ENCODE assay signal across 15 cellular contexts in the genomic region with DNA sequence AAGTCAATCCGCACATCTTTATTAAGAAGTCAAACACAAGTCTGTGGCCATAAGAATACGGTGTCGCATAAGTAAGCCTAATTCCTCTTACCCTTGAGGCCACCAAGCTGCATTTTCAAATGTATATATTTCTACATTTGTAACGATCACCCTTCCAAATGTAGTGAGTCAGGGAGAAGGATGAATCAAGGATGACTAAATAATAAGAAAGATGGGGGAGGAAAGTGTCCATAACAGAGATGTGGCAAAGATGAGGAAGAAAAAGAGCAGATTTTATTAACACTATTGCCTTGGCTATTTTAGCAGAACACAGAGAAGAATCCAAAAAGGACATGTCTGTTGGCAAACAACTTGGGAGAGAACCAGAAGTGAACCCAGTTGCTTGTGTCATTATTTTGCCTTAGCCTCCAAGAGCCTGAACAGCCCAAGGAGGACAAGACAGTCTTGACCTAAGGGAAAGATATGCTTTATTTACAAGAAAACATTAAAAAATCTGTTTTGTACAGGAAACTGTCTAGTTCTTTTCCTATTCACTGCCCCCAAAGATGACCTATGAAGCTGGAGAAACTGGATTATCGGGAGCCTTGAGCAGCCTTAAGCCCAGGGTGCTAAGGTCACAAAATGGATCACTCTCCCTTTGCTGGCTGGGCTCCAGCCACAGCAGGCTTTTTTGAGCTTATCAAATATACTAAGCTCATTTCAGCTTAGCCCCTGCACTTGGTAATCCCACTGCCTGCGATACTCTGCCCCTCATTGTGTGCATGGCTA.
A peak's percentile ranks its signal among the peaks of the same experiment; 100 is the strongest.
DNase-seq lines count a peak whose midpoint lies in the region; ATAC-seq, FAIRE-seq and TF ChIP-seq lines count a peak whose summit lies in the region.
"Had no signal": no experiment of that assay in that cellular context is flagged by ENCODE, and none has a peak within 500 bp of the region (broad histone marks: within the 10 kb centered on the region; RNA-seq: fewer than 3 reads in every experiment).

No MANE protein-coding gene starts in this region.

- intact Hi-C loops in right lobe of liver (cut with DNase I): no loop called here

- peak overlapping the region; percentile 16 for H3K27ac Mint-ChIP-seq in endodermal cell
- H3K27ac Mint-ChIP-seq in activated T-helper 17 cell treated with anti-CD3 and anti-CD28 coated beads, Interleukin-2, amount 50 U/mL, for 72 hours: no peak overlapping the region
- H3K27ac Mint-ChIP-seq: natural killer cell treated with Interleukin-12 subunit alpha and Interleukin-12 subunit beta and Interleukin-15 and Interleukin-18, amount 100 ng/mL, for 72 hours had no signal

- peaks cover 2% of the 10 kb centered on the region for H3K9me3 ChIP-seq in endodermal cell (ENCODE audit: control insufficient read depth, low read length)
- no peaks in the 10 kb centered on the region for H3K9me3 ChIP-seq in right lobe of liver
- H3K9me3 ChIP-seq: BLaER1 treated with 17β-estradiol and CSF1 and Interleukin-3, amounts not matched to agents 10 nM and 100 nM had no signal

- WGBS in endodermal cell (ENCODE audit: insufficient coverage in 1 of 2, insufficient read length in 1 of 2), 2 experiments: 64 to 80% methylated on average over 2 to 6 of the region's 6 CpGs
- 63% methylated on average over 6 of the region's 6 CpGs for WGBS in right lobe of liver (ENCODE audit: insufficient coverage, low coverage, low lambda C conversion rate, missing lambda C conversion rate)

- H3K27me3 ChIP-seq in endodermal cell (ENCODE audit: control insufficient read depth, insufficient read depth, low read length, poor library complexity, severe bottlenecking) (no peaks in the 10 kb centered on the region), right lobe of liver (no peaks in the 10 kb centered on the region)
- H3K27me3 ChIP-seq: BLaER1 treated with 17β-estradiol and CSF1 and Interleukin-3, amounts not matched to agents 10 nM and 100 nM had no signal

- peak; percentile 25 to 75 (median 58) for ATAC-seq in right lobe of liver
- no peak for ATAC-seq in GM21717 (IDR thresholded peaks at IDR 0.05; ENCODE audit: unreplicated experiment)
- ATAC-seq in GM18517 (IDR thresholded peaks at IDR 0.05; ENCODE audit: unreplicated experiment): no peak
- ATAC-seq in activated T-helper 17 cell treated with anti-CD3 and anti-CD28 coated beads, Interleukin-2, amount 50 U/mL, for 72 hours (replicated peaks): no peak
- ATAC-seq: natural killer cell treated with Interleukin-12 subunit alpha and Interleukin-12 subunit beta and Interleukin-15 and Interleukin-18, amount 100 ng/mL, for 72 hours; stimulated activated naive CD8-positive, alpha-beta T cell treated with anti-CD3 and anti-CD28 coated beads, Interleukin-15, Interleukin-2, amounts not matched to agents 100 U/mL and 50 U/mL, for 24 hours had no signal

- peak; percentile 67 for DNase-seq in D341Med (ENCODE audit: low spot score)
- DNase-seq in NCI-H82 treated with DMSO at 0.1 percent for 48 hours (lab: John Stamatoyannopoulos, UW; ENCODE audit: unreplicated experiment): peak; percentile 49
- peak; percentile 52 for DNase-seq in endodermal cell
- no peak for DNase-seq in right lobe of liver
- DNase-seq in D721Med (ENCODE audit: insufficient read length, low spot score): no peak
- DNase-seq: activated T-cell treated with anti-CD3 and anti-CD28 coated beads, Interleukin-2, amount 50 U/mL, for 1 hour; GOT3; NCI-H2171; stimulated activated naive CD8-positive, alpha-beta T cell treated with anti-CD3 and anti-CD28 coated beads, Interleukin-15, Interleukin-2, amounts not matched to agents 100 U/mL and 50 U/mL, for 24 hours had no signal

- no peak overlapping the region for H3K27ac ChIP-seq in endodermal cell (ENCODE audit: low read depth, low read length)
- no peak overlapping the region for H3K27ac ChIP-seq in right lobe of liver
- H3K27ac ChIP-seq: BLaER1 treated with 17β-estradiol and CSF1 and Interleukin-3, amounts not matched to agents 10 nM and 100 nM; HL-60 had no signal

- H3K4me1 ChIP-seq in endodermal cell (ENCODE audit: control insufficient read depth, insufficient read depth, low read length): peaks cover 16% of the 10 kb centered on the region
- no peaks in the 10 kb centered on the region for H3K4me1 ChIP-seq in right lobe of liver

- no peak overlapping the region for H3K9ac ChIP-seq in endodermal cell (ENCODE audit: extremely low read depth, low read length, poor library complexity, severe bottlenecking)
- H3K9ac ChIP-seq: BLaER1 treated with 17β-estradiol and CSF1 and Interleukin-3, amounts not matched to agents 10 nM and 100 nM had no signal

- no peak for FAIRE-seq in D721Med (lab: Jason Lieb, UNC)

- H3K4me1 Mint-ChIP-seq in endodermal cell: peaks cover 65% of the 10 kb centered on the region
- no peaks in the 10 kb centered on the region for H3K4me1 Mint-ChIP-seq in activated T-helper 17 cell treated with anti-CD3 and anti-CD28 coated beads, Interleukin-2, amount 50 U/mL, for 72 hours

- H3K4me3 ChIP-seq in endodermal cell (ENCODE audit: low read length) (peak overlapping the region; percentile 2), right lobe of liver (no peak overlapping the region)
- H3K4me3 ChIP-seq: BLaER1 treated with 17β-estradiol and CSF1 and Interleukin-3, amounts not matched to agents 10 nM and 100 nM had no signal

- H3K36me3 ChIP-seq in endodermal cell (ENCODE audit: control insufficient read depth, insufficient read depth, low read length) (no peaks in the 10 kb centered on the region), right lobe of liver (no peaks in the 10 kb centered on the region)
- H3K36me3 ChIP-seq: BLaER1 treated with 17β-estradiol and CSF1 and Interleukin-3, amounts not matched to agents 10 nM and 100 nM had no signal

- no peaks in the 10 kb centered on the region for H3K9me3 Mint-ChIP-seq in endodermal cell
- no peaks in the 10 kb centered on the region for H3K9me3 Mint-ChIP-seq in activated T-helper 17 cell treated with anti-CD3 and anti-CD28 coated beads, Interleukin-2, amount 50 U/mL, for 72 hours

- peaks cover 6% of the 10 kb centered on the region for H3K36me3 Mint-ChIP-seq in endodermal cell (ENCODE audit: low read depth)
- H3K36me3 Mint-ChIP-seq in activated T-helper 17 cell treated with anti-CD3 and anti-CD28 coated beads, Interleukin-2, amount 50 U/mL, for 72 hours (ENCODE audit: low read depth): no peaks in the 10 kb centered on the region
- H3K36me3 Mint-ChIP-seq: natural killer cell treated with Interleukin-12 subunit alpha and Interleukin-12 subunit beta and Interleukin-15 and Interleukin-18, amount 100 ng/mL, for 72 hours had no signal

- no peak for TF ChIP-seq POLR2A in right lobe of liver (IDR thresholded peaks at IDR 0.05)

- H3K27me3 Mint-ChIP-seq in endodermal cell (ENCODE audit: insufficient read depth): no peaks in the 10 kb centered on the region
- no peaks in the 10 kb centered on the region for H3K27me3 Mint-ChIP-seq in activated T-helper 17 cell treated with anti-CD3 and anti-CD28 coated beads, Interleukin-2, amount 50 U/mL, for 72 hours
- H3K27me3 Mint-ChIP-seq: natural killer cell treated with Interleukin-12 subunit alpha and Interleukin-12 subunit beta and Interleukin-15 and Interleukin-18, amount 100 ng/mL, for 72 hours had no signal

- H3K4me3 Mint-ChIP-seq in endodermal cell: no peak overlapping the region
- no peak overlapping the region for H3K4me3 Mint-ChIP-seq in activated T-helper 17 cell treated with anti-CD3 and anti-CD28 coated beads, Interleukin-2, amount 50 U/mL, for 72 hours
- H3K4me3 Mint-ChIP-seq: natural killer cell treated with Interleukin-12 subunit alpha and Interleukin-12 subunit beta and Interleukin-15 and Interleukin-18, amount 100 ng/mL, for 72 hours had no signal

- TF ChIP-seq CTCF in endodermal cell (conservative IDR thresholded peaks at IDR 0.05) (no peak), right lobe of liver (IDR thresholded peaks at IDR 0.05) (no peak), D721Med (IDR thresholded peaks at IDR 0.05; ENCODE audit: insufficient read depth, missing control alignments) (no peak)

Comparison
In these comparisons a context has a peak if more than half of its experiments do, and no peak if none do; other contexts are left out.
1. DNase-seq: peak in D341Med (single experiment), NCI-H82 treated with DMSO at 0.1 percent for 48 hours (single experiment) and endodermal cell (single experiment); none in right lobe of liver (0 of 3) and D721Med (single experiment).
2. ATAC-seq: peak in right lobe of liver (4 of 4); none in GM21717 (single experiment), GM18517 (single experiment) and activated T-helper 17 cell treated with anti-CD3 and anti-CD28 coated beads, Interleukin-2, amount 50 U/mL, for 72 hours (single experiment).